26 cellular contexts compared by ENCODE assay signal in the genomic region with DNA sequence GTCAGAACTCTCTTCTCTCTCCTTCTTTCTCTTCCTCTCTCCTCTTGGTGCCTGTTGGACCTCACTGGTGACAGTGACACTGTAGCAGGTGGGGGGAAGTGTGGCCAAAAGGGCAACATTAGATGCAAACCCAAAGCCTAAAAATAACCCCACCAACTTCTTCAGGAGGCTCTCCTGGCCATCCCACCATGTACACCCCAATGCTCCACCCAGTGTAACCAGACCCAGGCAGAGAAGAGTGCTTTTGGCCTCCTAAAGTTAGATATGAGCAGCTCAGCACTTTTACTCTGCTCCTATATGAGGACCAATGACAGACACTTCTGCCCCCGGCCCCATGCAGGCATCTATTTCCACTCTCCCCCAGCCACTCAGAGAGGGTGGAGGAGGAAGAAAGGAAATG. TPM values are rescaled to one million over a fixed set of nuclear protein-coding genes. Genes with fewer than 3 reads are reported as not detected.
"Had no signal": no experiment of that assay in that cellular context is flagged by ENCODE, and none has a peak within 500 bp of the region (broad histone marks: within the 10 kb centered on the region; RNA-seq: fewer than 3 reads in every experiment).

No MANE protein-coding gene starts in this region.

- H3K27me3 ChIP-seq: adrenal gland, ascending aorta, colonic mucosa, esophagus squamous epithelium, gastroesophageal sphincter, upper lobe of left lung had no signal

- H3K4me3 Mint-ChIP-seq: activated CD4-positive, alpha-beta T cell treated with anti-CD3 and anti-CD28 coated beads, Interleukin-2, amount 10 ng/mL, durations not matched to agents 7 days and 5 days; activated CD8-positive, alpha-beta T cell treated with anti-CD3 and anti-CD28 coated beads, Interleukin-2, amount 10 ng/mL, durations not matched to agents 7 days and 5 days; activated naive CD8-positive, alpha-beta T cell; activated T-cell treated with anti-CD3 and anti-CD28 coated beads, Interleukin-2, amount 50 U/mL, for 24 hours; activated T-helper 17 cell treated with anti-CD3 and anti-CD28 coated beads, Interleukin-2, amount 50 U/mL, for 72 hours; central memory CD8-positive, alpha-beta T cell; memory B cell; nephron; T-helper 17 cell had no signal

- H3K36me3 Mint-ChIP-seq: activated naive CD8-positive, alpha-beta T cell; memory B cell had no signal

- H3K27me3 Mint-ChIP-seq: activated naive CD8-positive, alpha-beta T cell; activated T-cell treated with anti-CD3 and anti-CD28 coated beads, Interleukin-2, amount 50 U/mL, for 24 hours; activated T-helper 17 cell treated with anti-CD3 and anti-CD28 coated beads, Interleukin-2, amount 50 U/mL, for 72 hours; central memory CD8-positive, alpha-beta T cell had no signal

- H3K36me3 ChIP-seq: adrenal gland, ascending aorta, colonic mucosa, esophagus squamous epithelium, gastroesophageal sphincter, upper lobe of left lung had no signal

- H3K27ac Mint-ChIP-seq: activated CD4-positive, alpha-beta T cell treated with anti-CD3 and anti-CD28 coated beads, Interleukin-2, amount 10 ng/mL, durations not matched to agents 7 days and 5 days; activated CD8-positive, alpha-beta T cell treated with anti-CD3 and anti-CD28 coated beads, Interleukin-2, amount 10 ng/mL, durations not matched to agents 7 days and 5 days; activated naive CD8-positive, alpha-beta T cell; activated T-cell treated with anti-CD3 and anti-CD28 coated beads, Interleukin-2, amount 50 U/mL, for 24 hours; activated T-helper 17 cell treated with anti-CD3 and anti-CD28 coated beads, Interleukin-2, amount 50 U/mL, for 72 hours; memory B cell; nephron; T-helper 17 cell had no signal

- H3K4me1 Mint-ChIP-seq: activated CD4-positive, alpha-beta T cell treated with anti-CD3 and anti-CD28 coated beads, Interleukin-2, amount 10 ng/mL, durations not matched to agents 7 days and 5 days; activated T-helper 17 cell treated with anti-CD3 and anti-CD28 coated beads, Interleukin-2, amount 50 U/mL, for 72 hours; central memory CD8-positive, alpha-beta T cell; memory B cell had no signal

- DNase-seq: activated CD4-positive, alpha-beta T cell treated with anti-CD3 and anti-CD28 coated beads, Interleukin-2, amount 10 ng/mL, durations not matched to agents 7 days and 5 days; activated CD8-positive, alpha-beta T cell treated with anti-CD3 and anti-CD28 coated beads, Interleukin-2, amount 10 ng/mL, durations not matched to agents 7 days and 5 days; activated naive CD4-positive, alpha-beta T cell; activated T-cell treated with anti-CD3 and anti-CD28 coated beads, Interleukin-2, amount 50 U/mL, for 24 hours; adrenal gland; colonic mucosa; esophagus squamous epithelium; head of caudate nucleus; islet precursor cell; left colon; nucleus accumbens; retina; stimulated activated CD4-positive, alpha-beta T cell treated with anti-CD3 and anti-CD28 coated beads, Interleukin-4, amount 100 ng/mL, for 4 hours; stimulated activated naive CD8-positive, alpha-beta T cell treated with anti-CD3 and anti-CD28 coated beads, Interleukin-15, Interleukin-2, amounts not matched to agents 100 U/mL and 50 U/mL, for 24 hours; SW 1271; T-helper 17 cell; upper lobe of left lung had no signal

- H3K9me3 Mint-ChIP-seq: activated CD4-positive, alpha-beta T cell treated with anti-CD3 and anti-CD28 coated beads, Interleukin-2, amount 10 ng/mL, durations not matched to agents 7 days and 5 days; activated T-cell treated with anti-CD3 and anti-CD28 coated beads, Interleukin-2, amount 50 U/mL, for 24 hours; activated T-helper 17 cell treated with anti-CD3 and anti-CD28 coated beads, Interleukin-2, amount 50 U/mL, for 72 hours; central memory CD8-positive, alpha-beta T cell; memory B cell; nephron had no signal

- H3K27ac ChIP-seq: adrenal gland, ascending aorta, colonic mucosa, esophagus squamous epithelium, gastroesophageal sphincter, upper lobe of left lung had no signal

- H3K4me3 ChIP-seq: adrenal gland, ascending aorta, colonic mucosa, esophagus squamous epithelium, gastroesophageal sphincter, upper lobe of left lung had no signal

- H3K4me1 ChIP-seq: adrenal gland, ascending aorta, colonic mucosa, esophagus squamous epithelium, gastroesophageal sphincter had no signal

- H3K9me3 ChIP-seq: adrenal gland, ascending aorta, colonic mucosa, esophagus squamous epithelium, gastroesophageal sphincter, upper lobe of left lung had no signal

- ATAC-seq: activated CD8-positive, alpha-beta T cell treated with anti-CD3 and anti-CD28 coated beads, Interleukin-2, amount 10 ng/mL, durations not matched to agents 7 days and 5 days; activated T-helper 17 cell treated with anti-CD3 and anti-CD28 coated beads, Interleukin-2, amount 50 U/mL, for 72 hours; gastroesophageal sphincter; left colon; stimulated activated naive CD8-positive, alpha-beta T cell treated with anti-CD3 and anti-CD28 coated beads, Interleukin-15, Interleukin-2, amounts not matched to agents 100 U/mL and 50 U/mL, for 24 hours; T-helper 17 cell had no signal

RNA-seq across cellular contexts. Expression of a gene that starts 5.5 kb away (rescaled TPM):
- total RNA-seq: activated CD4-positive, alpha-beta T cell treated with anti-CD3 and anti-CD28 coated beads, Interleukin-2, amount 10 ng/mL, durations not matched to agents 7 days and 5 days; activated CD8-positive, alpha-beta T cell treated with anti-CD3 and anti-CD28 coated beads, Interleukin-2, amount 10 ng/mL, durations not matched to agents 7 days and 5 days; activated T-helper 17 cell treated with anti-CD3 and anti-CD28 coated beads, Interleukin-2, amount 50 U/mL, for 72 hours; colonic mucosa; gastroesophageal sphincter; left colon; T-helper 17 cell had no signal

RNA-seq across cellular contexts. Expression of a gene that starts 20.0 kb away (rescaled TPM):
- total RNA-seq: activated CD4-positive, alpha-beta T cell treated with anti-CD3 and anti-CD28 coated beads, Interleukin-2, amount 10 ng/mL, durations not matched to agents 7 days and 5 days; activated T-helper 17 cell treated with anti-CD3 and anti-CD28 coated beads, Interleukin-2, amount 50 U/mL, for 72 hours; ascending aorta; left colon; lower leg skin; subcutaneous adipose tissue had no signal
